In genomic region chr12:56721721-56722120, GRCh38 we compare ENCODE assay signal across 7 cellular contexts. TPM values are rescaled to one million over a fixed set of nuclear protein-coding genes. Genes with fewer than 3 reads are reported as not detected.
DNase-seq lines count a peak whose midpoint lies in the region; ATAC-seq lines count a peak whose summit lies in the region.
"Had no signal": no experiment of that assay in that cellular context is flagged by ENCODE, and none has a peak within 500 bp of the region (broad histone marks: within the 10 kb centered on the region; RNA-seq: fewer than 3 reads in every experiment).

No MANE protein-coding gene starts in this region.

- POLR2A ChIA-PET in CD8-positive, alpha-beta memory T cell (lab: Charles Lee), result interaction anchor here (1.0 kb wide), 1 partner anchor 35 kb away, joined by 4 read pairs; no protein-coding TSS in a partner anchor
- POLR2A ChIA-PET in T-cell (lab: Charles Lee), result no interaction called here

- no peaks in the 10 kb centered on the region for H3K9me3 ChIP-seq in CD8-positive, alpha-beta memory T cell (ENCODE audit: low read length)

- peaks cover 0 to 67% (median 9%) of the 10 kb centered on the region in 3 donors for H3K36me3 Mint-ChIP-seq in CD8-positive, alpha-beta memory T cell
- peaks cover 34% of the 10 kb centered on the region for H3K36me3 Mint-ChIP-seq in T-cell

- peak overlapping the region; percentile 50 to 98 (median 86) for H3K27ac Mint-ChIP-seq in CD8-positive, alpha-beta memory T cell
- peak overlapping the region; percentile 81 to 90 for H3K27ac Mint-ChIP-seq in T-cell

- no peak for DNase-seq in CD8-positive, alpha-beta memory T cell
- DNase-seq in T-cell (no peak), medulla oblongata (ENCODE audit: extremely low spot score) (peak; percentile 50), SW 1271 (lab: John Stamatoyannopoulos, UW) (no peak)
- DNase-seq: activated CD4-positive, alpha-beta T cell treated with anti-CD3 and anti-CD28 coated beads for 1 hour had no signal

- peaks cover 72% of the 10 kb centered on the region for H3K4me1 ChIP-seq in CD8-positive, alpha-beta memory T cell (ENCODE audit: insufficient read depth, low read length)

- CTCF ChIA-PET in CD8-positive, alpha-beta memory T cell (lab: Charles Lee), result no interaction called here
- CTCF ChIA-PET in T-cell (lab: Charles Lee), result interaction anchor here in 1 of 2 donors (0.5 kb wide), 2 partner anchors 32 to 112 kb away, joined by 3 read pairs; no protein-coding TSS in a partner anchor

- no peaks in the 10 kb centered on the region for H3K27me3 ChIP-seq in CD8-positive, alpha-beta memory T cell (ENCODE audit: insufficient read depth, low read length, poor library complexity, severe bottlenecking)

- peaks cover 40% of the 10 kb centered on the region for H3K36me3 ChIP-seq in CD8-positive, alpha-beta memory T cell (ENCODE audit: insufficient read depth, low read length)

- no peaks in the 10 kb centered on the region for H3K9me3 Mint-ChIP-seq in CD8-positive, alpha-beta memory T cell
- no peaks in the 10 kb centered on the region for H3K9me3 Mint-ChIP-seq in T-cell

- H3K4me3 Mint-ChIP-seq in CD8-positive, alpha-beta memory T cell, result peak overlapping the region; percentile 6 to 99 (median 89)
- peak overlapping the region; percentile 96 to 99 (median 98) for H3K4me3 Mint-ChIP-seq in T-cell

- H3K27me3 Mint-ChIP-seq in CD8-positive, alpha-beta memory T cell, result peaks cover 0 to 4% of the 10 kb centered on the region in 2 donors
- no peaks in the 10 kb centered on the region for H3K27me3 Mint-ChIP-seq in T-cell

- H3K4me1 Mint-ChIP-seq in CD8-positive, alpha-beta memory T cell, result peaks cover 75 to 77% (median 77%) of the 10 kb centered on the region in 3 donors
- peaks cover 70 to 83% (median 73%) of the 10 kb centered on the region in 3 donors for H3K4me1 Mint-ChIP-seq in T-cell

- peak overlapping the region; percentile 8 for H3K4me3 ChIP-seq in CD8-positive, alpha-beta memory T cell (ENCODE audit: low read length)

- H3K27ac ChIP-seq in CD8-positive, alpha-beta memory T cell (ENCODE audit: low read depth, low read length), result no peak overlapping the region

- no peak for ATAC-seq in T-cell (replicated peaks in 1 of 4)
- ATAC-seq in HG03520 (IDR thresholded peaks at IDR 0.05; ENCODE audit: unreplicated experiment), result no peak
- ATAC-seq in GM19455 (IDR thresholded peaks at IDR 0.05; ENCODE audit: unreplicated experiment), result no peak

RNA-seq across cellular contexts. Expression of gene NACA, which starts 3.4 kb away (rescaled TPM):
- 1,000 to 10,000 TPM in 1 of 2 experiments, 100 to 1,000 TPM in 1; 957 to 1,017 TPM for total RNA-seq in CD8-positive, alpha-beta memory T cell
- 1,079 TPM for polyA plus RNA-seq in CD8-positive, alpha-beta memory T cell
- 1,000 to 10,000 TPM; 1,098 to 1,258 (median 1,167) TPM for total RNA-seq in T-cell

RNA-seq across cellular contexts. Expression of gene PRIM1, which starts 30.4 kb away (rescaled TPM):
- total RNA-seq in CD8-positive, alpha-beta memory T cell, result 10 to 100 TPM; 79.1 to 80.5 TPM
- polyA plus RNA-seq in CD8-positive, alpha-beta memory T cell, result 39.6 TPM
- total RNA-seq in T-cell, result 10 to 100 TPM; 17.3 to 25.2 (median 22.2) TPM

RNA-seq across cellular contexts. Expression of gene PTGES3, which starts 33.6 kb away (rescaled TPM):
- 100 to 1,000 TPM; 431 to 437 TPM for total RNA-seq in CD8-positive, alpha-beta memory T cell
- polyA plus RNA-seq in CD8-positive, alpha-beta memory T cell, result 242 TPM
- total RNA-seq in T-cell, result 100 to 1,000 TPM; 121 to 155 (median 145) TPM

RNA-seq across cellular contexts. Expression of gene HSD17B6, which starts 41.4 kb away (rescaled TPM):
- total RNA-seq in CD8-positive, alpha-beta memory T cell, result 1 to 10 TPM; 1.5 to 1.9 TPM
- 0.56 TPM for polyA plus RNA-seq in CD8-positive, alpha-beta memory T cell
- 1 to 10 TPM in 3 of 5 donors, under 1 TPM in 2; 0.40 to 1.8 (median 1.1) TPM for total RNA-seq in T-cell
